ENCODE assay signal across 9 cellular contexts in the genomic region with DNA sequence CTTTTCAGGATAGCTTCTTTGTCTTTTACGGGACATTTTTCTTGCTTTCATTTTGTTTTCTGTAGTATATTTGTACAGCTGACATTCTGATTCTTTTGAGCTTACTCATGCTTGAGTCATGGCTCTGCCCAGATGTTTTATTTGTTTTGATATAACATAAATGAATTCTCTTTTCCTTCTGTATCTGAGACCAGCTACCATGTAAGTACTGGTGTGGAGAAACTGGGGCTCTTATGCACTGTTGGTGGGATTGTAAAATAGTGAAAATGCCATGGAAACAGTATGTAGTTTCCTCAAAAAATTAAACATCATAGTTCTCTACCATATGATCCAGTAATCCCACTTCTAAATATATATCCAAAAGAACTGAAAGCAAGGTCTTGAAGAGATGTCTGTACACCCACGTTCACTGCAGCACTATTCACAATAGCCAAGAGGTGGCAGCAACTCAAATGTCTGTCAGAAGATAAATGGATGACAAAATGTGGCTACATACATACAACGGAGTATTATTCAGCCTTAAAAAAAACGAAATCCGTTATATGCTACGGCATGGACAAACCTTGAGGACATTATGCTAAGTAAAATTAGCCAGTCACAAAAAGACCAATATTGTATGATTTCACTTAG.
DNase-seq lines count a peak whose midpoint lies in the region; ATAC-seq and TF ChIP-seq lines count a peak whose summit lies in the region.
"Had no signal": no experiment of that assay in that cellular context is flagged by ENCODE, and none has a peak within 500 bp of the region (broad histone marks: within the 10 kb centered on the region; RNA-seq: fewer than 3 reads in every experiment).

No MANE protein-coding gene starts in this region.

- H3K27ac ChIP-seq in Karpas-422 (ENCODE audit: low read length) = no peak overlapping the region
- H3K27ac ChIP-seq: HL-60 had no signal

- peaks cover 5% of the 10 kb centered on the region for H3K9me3 Mint-ChIP-seq in nephron

- H3K27ac Mint-ChIP-seq in nephron = peak overlapping the region in 2 of 3 experiments; percentile 68 to 91

- POLR2A ChIA-PET in HEK293T (lab: Yijun Ruan, JAX) = no interaction called here

- H3K4me3 ChIP-seq in Karpas-422 (ENCODE audit: low read length) = no peak overlapping the region

- H3K27me3 ChIP-seq in Karpas-422 (ENCODE audit: low read length) = no peaks in the 10 kb centered on the region

- no peak overlapping the region for H3K4me3 Mint-ChIP-seq in nephron

- no peak overlapping the region for H2AFZ ChIP-seq in Karpas-422 (ENCODE audit: low read length)

- H3K27me3 Mint-ChIP-seq in nephron (ENCODE audit: low read depth) = no peaks in the 10 kb centered on the region

- H3K9me3 ChIP-seq in Karpas-422 (ENCODE audit: low read length) = no peaks in the 10 kb centered on the region

- H3K4me1 Mint-ChIP-seq in nephron = peaks cover 39% of the 10 kb centered on the region

- no peaks in the 10 kb centered on the region for H3K9me2 ChIP-seq in Karpas-422 (replicated peaks; ENCODE audit: insufficient read depth, low read length)

- peak; percentile 88 for DNase-seq in EH (ENCODE audit: low read depth)
- DNase-seq in Karpas-422 = peak; percentile 52
- DNase-seq in astrocyte of the hippocampus (ENCODE audit: low read depth, low spot score) = peak; percentile 59
- no peak for DNase-seq in HEK293T (ENCODE audit: extremely low spot score)
- DNase-seq in NK-92 treated with Interleukin-12 subunit alpha and Interleukin-12 subunit beta, amount 100 ng/mL, for 24 hours (lab: John Stamatoyannopoulos, UW) = no peak

- peak in 2 of 3 experiments; percentile 17 to 30 for TF ChIP-seq CTCF in nephron (IDR thresholded peaks at IDR 0.05; ENCODE audit: unreplicated experiment in 3 of 3)

- no peaks in the 10 kb centered on the region for H3K4me1 ChIP-seq in Karpas-422 (ENCODE audit: low read length)

- peaks cover 7% of the 10 kb centered on the region for H3K79me2 ChIP-seq in Karpas-422 (ENCODE audit: low read length)

- ATAC-seq in GM21737 (IDR thresholded peaks at IDR 0.05; ENCODE audit: unreplicated experiment) (no peak), HG03460 (IDR thresholded peaks at IDR 0.05; ENCODE audit: unreplicated experiment) (no peak)

- no peaks in the 10 kb centered on the region for H4K20me1 ChIP-seq in Karpas-422 (ENCODE audit: insufficient read depth, low read depth, low read length)

- no peak overlapping the region for H3K9ac ChIP-seq in Karpas-422 (ENCODE audit: low read length)

- CTCF ChIA-PET in HEK293T (lab: Yijun Ruan, JAX) = interaction anchor here (0.8 kb wide), 2 partner anchors 11 to 12 kb away, joined by 3 to 4 read pairs; no protein-coding TSS in a partner anchor

- peaks cover 40% of the 10 kb centered on the region for H3K36me3 Mint-ChIP-seq in nephron (ENCODE audit: low read depth)

- H3K36me3 ChIP-seq in Karpas-422 (ENCODE audit: insufficient read depth, low read length) = no peaks in the 10 kb centered on the region

- H3K4me2 ChIP-seq in Karpas-422 (ENCODE audit: low read depth, low read length, poor library complexity, severe bottlenecking) = no peak overlapping the region

TF ChIP-seq in HEK293T, 16 proteins besides CTCF, POLR2A, EP300 and RAD21:
- TF ChIP-seq FOXK2 (IDR thresholded peaks at IDR 0.05) = no peak

Comparison
In these comparisons a context has a peak if more than half of its experiments do, and no peak if none do; other contexts are left out.
1. DNase-seq: peak in EH (single experiment), Karpas-422 (single experiment) and astrocyte of the hippocampus (single experiment); none in HEK293T (single experiment) and NK-92 treated with Interleukin-12 subunit alpha and Interleukin-12 subunit beta, amount 100 ng/mL, for 24 hours (single experiment).